12 cellular contexts compared by ENCODE assay signal in genomic region chr14:61564623-61565091, GRCh38.
DNase-seq lines count a peak whose midpoint lies in the region; ATAC-seq and TF ChIP-seq lines count a peak whose summit lies in the region.
"Had no signal": no experiment of that assay in that cellular context is flagged by ENCODE, and none has a peak within 500 bp of the region (broad histone marks: within the 10 kb centered on the region; RNA-seq: fewer than 3 reads in every experiment).

No MANE protein-coding gene starts in this region.

- ATAC-seq in T-helper 17 cell = no peak
- ATAC-seq: right lobe of liver had no signal

- H3K4me3 Mint-ChIP-seq in activated CD4-positive, alpha-beta memory T cell treated with anti-CD3 and anti-CD28 coated beads for 36 hours = no peak overlapping the region
- no peak overlapping the region for H3K4me3 Mint-ChIP-seq in activated CD4-positive, alpha-beta memory T cell treated with anti-CD3 and anti-CD28 coated beads, Interleukin-2, amount 10 ng/mL, durations not matched to agents 7 days and 5 days
- H3K4me3 Mint-ChIP-seq in T-helper 17 cell = peak overlapping the region; percentile 36

- H3K27ac Mint-ChIP-seq in activated CD4-positive, alpha-beta memory T cell treated with anti-CD3 and anti-CD28 coated beads for 36 hours = peak overlapping the region; percentile 83
- H3K27ac Mint-ChIP-seq in activated CD4-positive, alpha-beta memory T cell treated with anti-CD3 and anti-CD28 coated beads, Interleukin-2, amount 10 ng/mL, durations not matched to agents 7 days and 5 days = no peak overlapping the region
- no peak overlapping the region for H3K27ac Mint-ChIP-seq in T-helper 17 cell

- intact Hi-C loops in activated CD4-positive, alpha-beta memory T cell treated with anti-CD3 and anti-CD28 coated beads for 36 hours (cut with micrococcal nuclease) = no loop called here

- DNase-seq in activated CD4-positive, alpha-beta memory T cell treated with anti-CD3 and anti-CD28 coated beads for 36 hours = no peak
- no peak for DNase-seq in activated CD4-positive, alpha-beta memory T cell treated with anti-CD3 and anti-CD28 coated beads, Interleukin-2, amount 10 ng/mL, durations not matched to agents 7 days and 5 days
- no peak for DNase-seq in T-helper 17 cell
- DNase-seq in foreskin fibroblast = peak; percentile 95
- DNase-seq in NCI-H345 (lab: John Stamatoyannopoulos, UW) = no peak
- no peak for DNase-seq in AML-193 (lab: John Stamatoyannopoulos, UW)
- no peak for DNase-seq in putamen (ENCODE audit: low spot score)
- DNase-seq: C1 segment of cervical spinal cord; NK-92 treated with Interleukin-12 subunit alpha and Interleukin-12 subunit beta, amount 100 ng/mL, for 24 hours had no signal

- no peaks in the 10 kb centered on the region for H3K27me3 Mint-ChIP-seq in activated CD4-positive, alpha-beta memory T cell treated with anti-CD3 and anti-CD28 coated beads for 36 hours
- peaks cover 12% of the 10 kb centered on the region for H3K27me3 Mint-ChIP-seq in activated CD4-positive, alpha-beta memory T cell treated with anti-CD3 and anti-CD28 coated beads, Interleukin-2, amount 10 ng/mL, durations not matched to agents 7 days and 5 days
- H3K27me3 Mint-ChIP-seq in T-helper 17 cell = peaks cover 9% of the 10 kb centered on the region

- H3K9ac ChIP-seq in subcutaneous abdominal adipose tissue (ENCODE audit: low read length in 5 of 5) = peak overlapping the region in 3 of 5 donors; percentile 20 to 22 (median 22)

- POLR2A ChIA-PET in activated CD4-positive, alpha-beta memory T cell treated with anti-CD3 and anti-CD28 coated beads for 36 hours (lab: Charles Lee) = interaction anchor here (0.7 to 1.7 kb wide), 2 partner anchors 30 to 87 kb away, joined by 3 to 4 read pairs; no protein-coding TSS in a partner anchor
- POLR2A ChIA-PET in activated CD4-positive, alpha-beta memory T cell treated with anti-CD3 and anti-CD28 coated beads, Interleukin-2, amount 10 ng/mL, durations not matched to agents 7 days and 5 days (lab: Charles Lee) = no interaction called here

- no peaks in the 10 kb centered on the region for H3K9me3 ChIP-seq in T-helper 17 cell (ENCODE audit: control insufficient read depth, low read length, poor library complexity, severe bottlenecking)
- no peaks in the 10 kb centered on the region for H3K9me3 ChIP-seq in subcutaneous abdominal adipose tissue (ENCODE audit: control insufficient read depth in 5 of 5, low read length in 5 of 5)
- H3K9me3 ChIP-seq: right lobe of liver, upper lobe of left lung had no signal

- TF ChIP-seq CTCF in foreskin fibroblast (IDR thresholded peaks at IDR 0.05; ENCODE audit: low read depth, low read length) = no peak

- H3K36me3 ChIP-seq in subcutaneous abdominal adipose tissue (ENCODE audit: control insufficient read depth in 5 of 5, insufficient read depth in 5 of 5, low read length in 5 of 5) = no peaks in the 10 kb centered on the region
- H3K36me3 ChIP-seq: right lobe of liver, upper lobe of left lung had no signal

- no peaks in the 10 kb centered on the region for H3K27me3 ChIP-seq in subcutaneous abdominal adipose tissue (ENCODE audit: control insufficient read depth in 5 of 5, insufficient read depth in 4 of 5, low read length in 5 of 5)
- H3K27me3 ChIP-seq: right lobe of liver, upper lobe of left lung had no signal

- peaks cover 84% of the 10 kb centered on the region for H3K4me1 Mint-ChIP-seq in activated CD4-positive, alpha-beta memory T cell treated with anti-CD3 and anti-CD28 coated beads for 36 hours (ENCODE audit: low read depth)
- peaks cover 69% of the 10 kb centered on the region for H3K4me1 Mint-ChIP-seq in activated CD4-positive, alpha-beta memory T cell treated with anti-CD3 and anti-CD28 coated beads, Interleukin-2, amount 10 ng/mL, durations not matched to agents 7 days and 5 days
- peaks cover 40% of the 10 kb centered on the region for H3K4me1 Mint-ChIP-seq in T-helper 17 cell

- CTCF ChIA-PET in activated CD4-positive, alpha-beta memory T cell treated with anti-CD3 and anti-CD28 coated beads for 36 hours (lab: Charles Lee) = interaction anchor here (0.6 kb wide), 1 partner anchor 89 kb away, joined by 3 read pairs; no protein-coding TSS in a partner anchor
- CTCF ChIA-PET in activated CD4-positive, alpha-beta memory T cell treated with anti-CD3 and anti-CD28 coated beads, Interleukin-2, amount 10 ng/mL, durations not matched to agents 7 days and 5 days (lab: Charles Lee) = interaction anchor here (1.0 kb wide), 1 partner anchor 111 kb away, joined by 3 read pairs; no protein-coding TSS in a partner anchor

- H3K4me3 ChIP-seq in foreskin fibroblast (ENCODE audit: low read depth in 1 of 2, low read length in 2 of 2) (no peak overlapping the region), subcutaneous abdominal adipose tissue (ENCODE audit: low read depth in 1 of 5, low read length in 5 of 5) (no peak overlapping the region)
- H3K4me3 ChIP-seq: right lobe of liver, upper lobe of left lung had no signal

- H3K27ac ChIP-seq in subcutaneous abdominal adipose tissue (ENCODE audit: low read depth, low read length) = peak overlapping the region; percentile 40
- H3K27ac ChIP-seq: right lobe of liver had no signal

- H3K9me3 Mint-ChIP-seq in activated CD4-positive, alpha-beta memory T cell treated with anti-CD3 and anti-CD28 coated beads for 36 hours = peaks cover 3% of the 10 kb centered on the region
- H3K9me3 Mint-ChIP-seq in activated CD4-positive, alpha-beta memory T cell treated with anti-CD3 and anti-CD28 coated beads, Interleukin-2, amount 10 ng/mL, durations not matched to agents 7 days and 5 days = peaks cover 8% of the 10 kb centered on the region

- peaks cover 7% of the 10 kb centered on the region for H3K36me3 Mint-ChIP-seq in activated CD4-positive, alpha-beta memory T cell treated with anti-CD3 and anti-CD28 coated beads for 36 hours
- H3K36me3 Mint-ChIP-seq in activated CD4-positive, alpha-beta memory T cell treated with anti-CD3 and anti-CD28 coated beads, Interleukin-2, amount 10 ng/mL, durations not matched to agents 7 days and 5 days (ENCODE audit: low read depth) = peaks cover 10% of the 10 kb centered on the region
- H3K36me3 Mint-ChIP-seq in T-helper 17 cell (ENCODE audit: low read depth) = no peaks in the 10 kb centered on the region

- peaks cover 17 to 81% (median 55%) of the 10 kb centered on the region in 5 donors for H3K4me1 ChIP-seq in subcutaneous abdominal adipose tissue (ENCODE audit: control insufficient read depth in 5 of 5, insufficient read depth in 5 of 5, low read length in 5 of 5)

Comparison
In these comparisons a context has a peak if more than half of its experiments do, and no peak if none do; other contexts are left out.
1. DNase-seq: peak in foreskin fibroblast (2 of 2); none in activated CD4-positive, alpha-beta memory T cell treated with anti-CD3 and anti-CD28 coated beads for 36 hours (single experiment), activated CD4-positive, alpha-beta memory T cell treated with anti-CD3 and anti-CD28 coated beads, Interleukin-2, amount 10 ng/mL, durations not matched to agents 7 days and 5 days (single experiment), T-helper 17 cell (0 of 3), NCI-H345 (single experiment), AML-193 (0 of 2) and putamen (single experiment).